In the genomic region with DNA sequence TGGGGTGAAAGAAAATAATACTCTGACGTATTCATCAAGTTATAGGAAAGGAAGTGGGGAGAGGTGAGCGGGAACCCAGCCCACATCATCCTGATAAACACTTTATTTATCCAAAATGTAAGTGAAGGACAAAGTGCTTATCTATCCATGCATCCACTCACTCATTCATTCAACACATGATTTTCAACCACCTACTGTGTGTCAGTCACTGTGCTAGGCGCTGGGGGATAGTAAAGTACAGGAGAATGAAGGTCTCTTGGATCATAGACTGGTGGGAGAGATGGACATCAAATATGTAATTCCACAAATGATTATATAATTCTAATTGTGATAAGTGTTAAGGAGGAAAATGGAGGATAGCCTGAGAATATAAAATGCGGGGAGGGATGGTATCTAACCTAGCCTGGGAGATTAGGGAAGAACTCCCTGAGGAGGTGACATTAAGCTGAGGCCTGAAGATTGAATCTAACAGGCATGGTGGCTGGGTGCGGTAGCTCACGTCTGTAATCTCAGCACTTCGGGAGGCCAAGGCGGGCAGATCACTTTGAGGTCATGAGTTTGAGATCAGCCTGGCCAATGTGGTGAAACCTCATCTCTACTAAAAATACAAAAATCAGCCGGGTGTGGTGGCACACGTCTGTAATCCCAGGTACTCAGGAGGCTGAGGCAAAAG, we compare ENCODE assay signal across 1 cellular context.
TF ChIP-seq lines count a peak whose summit lies in the region.

No MANE protein-coding gene starts in this region.

TF ChIP-seq in K562, 482 proteins besides CTCF, POLR2A, EP300 and RAD21:
- TF ChIP-seq ZNF830 (CRISPR knock-in tag; IDR thresholded peaks at IDR 0.05), result no peak
- 0 out of 2 replicates have a peak, but pooled peaks have one; percentile 64 for TF ChIP-seq ZKSCAN1 (IDR thresholded peaks at IDR 0.05; ENCODE audit: low read depth, low read length)
